Comparison of ENCODE assay signal across 14 cellular contexts in genomic region chr4:54800831-54801530, GRCh38.
DNase-seq lines count a peak whose midpoint lies in the region; ATAC-seq, FAIRE-seq and TF ChIP-seq lines count a peak whose summit lies in the region.
"Had no signal": no experiment of that assay in that cellular context is flagged by ENCODE, and none has a peak within 500 bp of the region (broad histone marks: within the 10 kb centered on the region; RNA-seq: fewer than 3 reads in every experiment).

No MANE protein-coding gene starts in this region.

- H3K9me3 ChIP-seq in heart left ventricle (peaks cover 0 to 5% (median 0%) of the 10 kb centered on the region in 12 donors), upper lobe of right lung (no peaks in the 10 kb centered on the region), suprapubic skin (no peaks in the 10 kb centered on the region)
- H3K9me3 ChIP-seq: Caco-2, upper lobe of left lung had no signal

- ATAC-seq in GM21447 (IDR thresholded peaks at IDR 0.05; ENCODE audit: unreplicated experiment) = peak; percentile 96
- ATAC-seq in heart left ventricle = peak in 3 of 4 donors; percentile 50 to 89 (median 83)
- no peak for ATAC-seq in upper lobe of right lung
- no peak for ATAC-seq in HG03095 (IDR thresholded peaks at IDR 0.05; ENCODE audit: unreplicated experiment)
- ATAC-seq in HG03442 (IDR thresholded peaks at IDR 0.05; ENCODE audit: unreplicated experiment) = no peak
- ATAC-seq: activated T-cell treated with anti-CD3 and anti-CD28 coated beads, Interleukin-2, amount 50 U/mL, for 72 hours; GM23338 had no signal

- no peak for TF ChIP-seq POLR2A in heart left ventricle (IDR thresholded peaks at IDR 0.05)
- TF ChIP-seq POLR2A in suprapubic skin (IDR thresholded peaks at IDR 0.05) = no peak

- 73 to 79% (median 76%) methylated on average over 4 of the region's 4 CpGs for WGBS in heart left ventricle, 4 donors
- 63% methylated on average over 4 of the region's 4 CpGs for WGBS in suprapubic skin

- H3K27me3 ChIP-seq in heart left ventricle = no peaks in the 10 kb centered on the region
- H3K27me3 ChIP-seq in upper lobe of right lung = no peaks in the 10 kb centered on the region
- H3K27me3 ChIP-seq in suprapubic skin = no peaks in the 10 kb centered on the region
- H3K27me3 ChIP-seq: upper lobe of left lung had no signal

- TF ChIP-seq CTCF in heart left ventricle (IDR thresholded peaks at IDR 0.05) (no peak), upper lobe of right lung (IDR thresholded peaks at IDR 0.05) (no peak), suprapubic skin (IDR thresholded peaks at IDR 0.05) (no peak)

- H3K27ac ChIP-seq in heart left ventricle (no peak overlapping the region), upper lobe of right lung (no peak overlapping the region), suprapubic skin (no peak overlapping the region)
- H3K27ac ChIP-seq: epithelial cell of prostate, upper lobe of left lung had no signal

- peak; percentile 47 for FAIRE-seq in GM18507 (lab: Jason Lieb, UNC)

- intact Hi-C loops in heart left ventricle (cut with DNase I) = no loop called here
- intact Hi-C loops in upper lobe of right lung (cut with DNase I) = no loop called here

- H3K36me3 ChIP-seq in heart left ventricle (no peaks in the 10 kb centered on the region), upper lobe of right lung (no peaks in the 10 kb centered on the region), suprapubic skin (no peaks in the 10 kb centered on the region)
- H3K36me3 ChIP-seq: upper lobe of left lung had no signal

- H3K4me3 ChIP-seq in heart left ventricle (no peak overlapping the region), upper lobe of right lung (no peak overlapping the region), suprapubic skin (no peak overlapping the region)
- H3K4me3 ChIP-seq: GM23338, upper lobe of left lung had no signal

- in situ Hi-C loops in KBM-7 (cut with MboI; ENCODE audit: low pct_unique_long_range_greater_than_20kb, low sequenced_read_pairs) = no loop called here

- TF ChIP-seq EP300 in suprapubic skin (IDR thresholded peaks at IDR 0.05) = no peak

- DNase-seq in GM18507 (ENCODE audit: extremely low spot score, insufficient read length, low read depth) (no peak), KBM-7 (peak; percentile 74), heart left ventricle (peak in 1 of 5 donors; percentile 28), upper lobe of right lung (no peak), suprapubic skin (ENCODE audit: low spot score in 2 of 2) (no peak)
- DNase-seq: activated T-cell treated with anti-CD3 and anti-CD28 coated beads, Interleukin-2, amount 50 U/mL, for 72 hours; Caco-2; NCI-H1105; upper lobe of left lung had no signal

- H3K4me1 ChIP-seq in heart left ventricle (peaks cover 0 to 14% (median 0%) of the 10 kb centered on the region in 12 donors), upper lobe of right lung (no peaks in the 10 kb centered on the region), suprapubic skin (peaks cover 2% of the 10 kb centered on the region)
- H3K4me1 ChIP-seq: Caco-2, upper lobe of left lung had no signal

Comparison
In these comparisons a context has a peak if more than half of its experiments do, and no peak if none do; other contexts are left out.
1. ATAC-seq: peak in GM21447 (single experiment) and heart left ventricle (3 of 4); none in upper lobe of right lung (single experiment), HG03095 (single experiment) and HG03442 (single experiment).